In genomic region chr5:71778678-71779276, GRCh38 we compare ENCODE assay signal across 9 cellular contexts. TPM values are rescaled to one million over a fixed set of nuclear protein-coding genes. Genes with fewer than 3 reads are reported as not detected.
DNase-seq lines count a peak whose midpoint lies in the region; ATAC-seq and TF ChIP-seq lines count a peak whose summit lies in the region.
"Had no signal": no experiment of that assay in that cellular context is flagged by ENCODE, and none has a peak within 500 bp of the region (broad histone marks: within the 10 kb centered on the region; RNA-seq: fewer than 3 reads in every experiment).

No MANE protein-coding gene starts in this region.

- H3K4me3 Mint-ChIP-seq in activated naive CD4-positive, alpha-beta T cell treated with anti-CD3 and anti-CD28 coated beads for 36 hours, result no peak overlapping the region
- no peak overlapping the region for H3K4me3 Mint-ChIP-seq in activated T-cell treated with anti-CD3 and anti-CD28 coated beads, Interleukin-2, amount 50 U/mL, for 72 hours
- H3K4me3 Mint-ChIP-seq: activated naive CD4-positive, alpha-beta T cell treated with anti-CD3 and anti-CD28 coated beads, Interleukin-2, amount 50 U/mL, for 24 hours had no signal

- H3K27me3 Mint-ChIP-seq in activated naive CD4-positive, alpha-beta T cell treated with anti-CD3 and anti-CD28 coated beads for 36 hours (ENCODE audit: low read depth), result peaks cover 6% of the 10 kb centered on the region
- peaks cover 34% of the 10 kb centered on the region for H3K27me3 Mint-ChIP-seq in activated T-cell treated with anti-CD3 and anti-CD28 coated beads, Interleukin-2, amount 50 U/mL, for 72 hours (ENCODE audit: low read depth)

- WGBS in prostate gland, result 49% methylated on average over 4 of the region's 4 CpGs

- peak; percentile 49 for ATAC-seq in esophagus mucosa
- ATAC-seq in activated T-cell treated with anti-CD3 and anti-CD28 coated beads, Interleukin-2, amount 50 U/mL, for 72 hours (replicated peaks in 1 of 2), result no peak
- ATAC-seq in GM18511 (IDR thresholded peaks at IDR 0.05; ENCODE audit: unreplicated experiment), result no peak

- H3K4me1 Mint-ChIP-seq in activated naive CD4-positive, alpha-beta T cell treated with anti-CD3 and anti-CD28 coated beads for 36 hours (ENCODE audit: low read depth), result peaks cover 20% of the 10 kb centered on the region
- H3K4me1 Mint-ChIP-seq in activated T-cell treated with anti-CD3 and anti-CD28 coated beads, Interleukin-2, amount 50 U/mL, for 72 hours (ENCODE audit: low read depth), result peaks cover 28% of the 10 kb centered on the region

- peak in 3 of 4 experiments; percentile 41 to 75 (median 57) for TF ChIP-seq CTCF in prostate gland (IDR thresholded peaks at IDR 0.05)

- H3K36me3 ChIP-seq in prostate gland, result no peaks in the 10 kb centered on the region

- H3K27me3 ChIP-seq in prostate gland (replicated peaks; ENCODE audit: insufficient read depth), result no peaks in the 10 kb centered on the region

- no peak overlapping the region for H3K27ac ChIP-seq in prostate gland

- H3K36me3 Mint-ChIP-seq in activated naive CD4-positive, alpha-beta T cell treated with anti-CD3 and anti-CD28 coated beads for 36 hours (ENCODE audit: low read depth), result no peaks in the 10 kb centered on the region
- H3K36me3 Mint-ChIP-seq in activated T-cell treated with anti-CD3 and anti-CD28 coated beads, Interleukin-2, amount 50 U/mL, for 72 hours (ENCODE audit: insufficient read depth in 2 of 2), result no peaks in the 10 kb centered on the region
- H3K36me3 Mint-ChIP-seq: activated naive CD4-positive, alpha-beta T cell treated with anti-CD3 and anti-CD28 coated beads, Interleukin-2, amount 50 U/mL, for 24 hours had no signal

- H3K4me3 ChIP-seq in prostate gland, result no peak overlapping the region

- no peak overlapping the region for H3K27ac Mint-ChIP-seq in activated naive CD4-positive, alpha-beta T cell treated with anti-CD3 and anti-CD28 coated beads for 36 hours
- H3K27ac Mint-ChIP-seq in activated T-cell treated with anti-CD3 and anti-CD28 coated beads, Interleukin-2, amount 50 U/mL, for 72 hours, result no peak overlapping the region
- H3K27ac Mint-ChIP-seq: activated naive CD4-positive, alpha-beta T cell treated with anti-CD3 and anti-CD28 coated beads, Interleukin-2, amount 50 U/mL, for 24 hours had no signal

- CTCF ChIA-PET in activated naive CD4-positive, alpha-beta T cell treated with anti-CD3 and anti-CD28 coated beads for 36 hours (lab: Charles Lee), result no interaction called here

- intact Hi-C loops in activated naive CD4-positive, alpha-beta T cell treated with anti-CD3 and anti-CD28 coated beads for 36 hours (cut with micrococcal nuclease), result loop anchor here (10.0 kb wide), 1 partner anchor 746 kb away; no protein-coding TSS in a partner anchor
- intact Hi-C loops in prostate gland (cut with DNase I), result no loop called here

- H3K9me3 ChIP-seq in prostate gland, result no peaks in the 10 kb centered on the region

- DNase-seq in activated naive CD4-positive, alpha-beta T cell treated with anti-CD3 and anti-CD28 coated beads for 36 hours, result peak; percentile 37
- DNase-seq in activated naive CD4-positive, alpha-beta T cell treated with Interleukin-2 at 50 U/mL for 16 hours, result no peak
- peak; percentile 15 for DNase-seq in NCI-H774 (lab: John Stamatoyannopoulos, UW)
- peak; percentile 32 for DNase-seq in prostate gland (ENCODE audit: low spot score)
- no peak for DNase-seq in activated T-cell treated with anti-CD3 and anti-CD28 coated beads, Interleukin-2, amount 50 U/mL, for 72 hours
- no peak for DNase-seq in GM19238 (ENCODE audit: insufficient read length, low spot score)

- no peak for TF ChIP-seq POLR2A in prostate gland (IDR thresholded peaks at IDR 0.05)

- H3K4me1 ChIP-seq in prostate gland (replicated peaks), result no peaks in the 10 kb centered on the region

- no peaks in the 10 kb centered on the region for H3K9me3 Mint-ChIP-seq in activated naive CD4-positive, alpha-beta T cell treated with anti-CD3 and anti-CD28 coated beads for 36 hours
- no peaks in the 10 kb centered on the region for H3K9me3 Mint-ChIP-seq in activated T-cell treated with anti-CD3 and anti-CD28 coated beads, Interleukin-2, amount 50 U/mL, for 72 hours
- H3K9me3 Mint-ChIP-seq: activated naive CD4-positive, alpha-beta T cell treated with anti-CD3 and anti-CD28 coated beads, Interleukin-2, amount 50 U/mL, for 24 hours had no signal

RNA-seq across cellular contexts. Expression of gene CARTPT, which starts 59.7 kb away (rescaled TPM):
- not detected for total RNA-seq in activated naive CD4-positive, alpha-beta T cell treated with anti-CD3 and anti-CD28 coated beads for 36 hours
- total RNA-seq in esophagus mucosa (not detected), prostate gland (1 to 10 TPM; 1.5 to 5.9 TPM)
- total RNA-seq in activated T-cell treated with anti-CD3 and anti-CD28 coated beads, Interleukin-2, amount 50 U/mL, for 72 hours, result not detected

Comparison
In these comparisons a context has a peak if more than half of its experiments do, and no peak if none do; other contexts are left out.
1. DNase-seq: peak in activated naive CD4-positive, alpha-beta T cell treated with anti-CD3 and anti-CD28 coated beads for 36 hours (single experiment), NCI-H774 (single experiment) and prostate gland (single experiment); none in activated naive CD4-positive, alpha-beta T cell treated with Interleukin-2 at 50 U/mL for 16 hours (single experiment), activated T-cell treated with anti-CD3 and anti-CD28 coated beads, Interleukin-2, amount 50 U/mL, for 72 hours (0 of 2) and GM19238 (single experiment).